Comparison of ENCODE assay signal across 8 cellular contexts in the genomic region with DNA sequence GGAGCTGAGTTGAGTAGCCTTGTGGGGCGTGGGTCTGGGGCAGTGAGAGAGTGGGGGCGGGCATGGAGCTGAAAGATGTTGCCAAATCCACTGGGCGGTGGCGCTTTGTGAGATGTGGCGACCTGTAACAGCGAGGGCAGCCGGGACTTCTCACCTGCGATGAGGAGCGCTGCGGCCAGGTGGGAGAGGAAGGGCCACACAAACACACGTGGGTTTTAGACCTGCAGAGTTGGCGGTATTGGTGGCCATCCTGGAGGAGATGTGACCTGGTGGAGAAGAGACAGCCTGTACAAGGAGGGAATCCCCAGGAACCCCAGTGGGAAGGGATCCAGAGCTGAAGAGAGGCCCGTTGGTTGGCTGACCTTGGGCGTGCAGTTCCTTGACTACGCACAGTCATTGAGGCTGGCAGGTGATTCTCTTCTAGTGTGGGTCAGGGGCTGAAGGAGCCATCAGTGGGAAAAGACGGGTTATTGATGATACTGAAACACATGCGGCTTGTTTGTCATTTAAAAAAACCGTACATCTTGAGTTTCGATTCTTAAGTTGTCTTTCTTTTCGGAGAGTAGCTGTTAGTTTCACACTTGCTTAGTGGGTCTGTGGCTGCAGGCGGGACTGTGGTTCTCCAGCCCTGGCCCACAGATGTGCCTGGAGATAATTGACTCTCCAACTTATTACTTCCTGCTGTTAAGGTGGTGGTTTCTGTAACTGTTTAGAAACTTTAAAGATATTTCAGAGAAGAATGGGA. TPM values are rescaled to one million over a fixed set of nuclear protein-coding genes. Genes with fewer than 3 reads are reported as not detected.
DNase-seq lines count a peak whose midpoint lies in the region; ATAC-seq, FAIRE-seq and TF ChIP-seq lines count a peak whose summit lies in the region.

No MANE protein-coding gene starts in this region.

- peaks cover 21% of the 10 kb centered on the region; the same call in 1 of the 2 replicates for H3F3A ChIP-seq in GM23338 (replicated peaks; ENCODE audit: low read depth)

- FAIRE-seq in HTR-8/SVneo (lab: Jason Lieb, UNC) = no peak

- no peak for TF ChIP-seq CTCF in GM13977 (IDR thresholded peaks at IDR 0.05; ENCODE audit: extremely low read depth, insufficient read depth, missing control alignments)
- TF ChIP-seq CTCF in GM23338 (conservative IDR thresholded peaks at IDR 0.05; ENCODE audit: low read depth in 2 of 2) = no peak

- H3K36me3 Mint-ChIP-seq in GM23338 (ENCODE audit: low read depth) = no peaks in the 10 kb centered on the region; the same call in 2 of the 3 replicates

- H4K20me1 ChIP-seq in GM23338 (replicated peaks; ENCODE audit: insufficient read depth) = peaks cover 6% of the 10 kb centered on the region

- peak; percentile 84 for DNase-seq in GM13977 (ENCODE audit: low spot score)
- DNase-seq in GM23338 (ENCODE audit: low spot score) = no peak
- peak; percentile 68 for DNase-seq in NAMALWA (ENCODE audit: low spot score)
- DNase-seq in activated gamma-delta T cell (lab: John Stamatoyannopoulos, UW) = peak; percentile 59
- DNase-seq in stimulated activated CD4-positive, alpha-beta T cell treated with anti-CD3 and anti-CD28 coated beads, Interleukin-2, amount 100 ng/mL, for 24 hours = peak; percentile 64 to 74
- no peak for DNase-seq in HTR-8/SVneo (ENCODE audit: insufficient read length, low spot score)
- no peak for DNase-seq in cardiac septum (ENCODE audit: low spot score)

- no peaks in the 10 kb centered on the region for H3K36me3 ChIP-seq in GM23338 (ENCODE audit: insufficient read depth)

- 0 out of 3 replicates have a peak overlapping the region, but pooled peaks have one; percentile 4 for H3K4me3 Mint-ChIP-seq in GM23338

- peaks cover 54% of the 10 kb centered on the region for H3K79me2 ChIP-seq in GM23338 (replicated peaks; ENCODE audit: insufficient read depth)

- peaks cover 34% of the 10 kb centered on the region for H3K4me1 Mint-ChIP-seq in GM23338

- intact Hi-C loops in cardiac septum (cut with DNase I) = no loop called here

- peaks cover 12% of the 10 kb centered on the region for H3K27me3 Mint-ChIP-seq in GM23338 (ENCODE audit: insufficient read depth, low read depth, poor library complexity)

- H3K4me2 ChIP-seq in GM23338 = no peak overlapping the region

- H3K27me3 ChIP-seq in GM23338 (ENCODE audit: insufficient read depth) = no peaks in the 10 kb centered on the region

- no peak overlapping the region for H2AFZ ChIP-seq in GM23338

- no peaks in the 10 kb centered on the region for H3K9me3 Mint-ChIP-seq in GM23338

- H3K4me3 ChIP-seq in GM23338 = no peak overlapping the region

- H3K27ac Mint-ChIP-seq in GM23338 = no peak overlapping the region

- H3K9me2 ChIP-seq in GM23338 (ENCODE audit: insufficient read depth) = no peaks in the 10 kb centered on the region

- H3K4me1 ChIP-seq in GM23338 (ENCODE audit: insufficient read depth) = peaks cover 13% of the 10 kb centered on the region

- in situ Hi-C loops in GM13977 (cut with MboI; ENCODE audit: low pct_unique_long_range_greater_than_20kb, low sequenced_read_pairs, unreplicated experiment) = no loop called here

- no peak overlapping the region for H3K27ac ChIP-seq in GM23338 (ENCODE audit: low read depth)

- no peak for ATAC-seq in GM23338
- no peak for ATAC-seq in esophagus mucosa

TF ChIP-seq in GM23338, 12 proteins besides CTCF, POLR2A, EP300 and RAD21:
- no peak for TF ChIP-seq ZNF331 (CRISPR knock-in tag; IDR thresholded peaks at IDR 0.05; ENCODE audit: low read depth)

RNA-seq across cellular contexts. Expression of a gene that starts 2.4 kb away (rescaled TPM):
- total RNA-seq in GM23338 (2014; rRNA removed; shearing (Covaris generic)) = 10.1 and 12.0 TPM in 2 replicates
- polyA plus RNA-seq in GM23338 (2016; fragmentation: Nextera tagmentation; extraction: Ambion mirVana) = 13.9 and 14.6 TPM in 2 replicates
- total RNA-seq in esophagus mucosa = 4.1 TPM
- total RNA-seq in cardiac septum = 13.8 TPM

RNA-seq across cellular contexts. Expression of a gene that starts 51.1 kb away (rescaled TPM):
- total RNA-seq in GM23338 (2014; rRNA removed; shearing (Covaris generic)) = 323 and 355 TPM in 2 replicates
- polyA plus RNA-seq in GM23338 (2016; fragmentation: Nextera tagmentation; extraction: Ambion mirVana) = 106 and 113 TPM in 2 replicates
- total RNA-seq in esophagus mucosa = 119 TPM
- 64.9 TPM for total RNA-seq in cardiac septum

Comparison
In these comparisons a context has a peak if more than half of its experiments do, and no peak if none do; other contexts are left out.
1. DNase-seq: peak in GM13977 (single experiment), NAMALWA (single experiment), activated gamma-delta T cell (single experiment) and stimulated activated CD4-positive, alpha-beta T cell treated with anti-CD3 and anti-CD28 coated beads, Interleukin-2, amount 100 ng/mL, for 24 hours (2 of 2); none in GM23338 (single experiment), HTR-8/SVneo (single experiment) and cardiac septum (single experiment).